In the genomic region with DNA sequence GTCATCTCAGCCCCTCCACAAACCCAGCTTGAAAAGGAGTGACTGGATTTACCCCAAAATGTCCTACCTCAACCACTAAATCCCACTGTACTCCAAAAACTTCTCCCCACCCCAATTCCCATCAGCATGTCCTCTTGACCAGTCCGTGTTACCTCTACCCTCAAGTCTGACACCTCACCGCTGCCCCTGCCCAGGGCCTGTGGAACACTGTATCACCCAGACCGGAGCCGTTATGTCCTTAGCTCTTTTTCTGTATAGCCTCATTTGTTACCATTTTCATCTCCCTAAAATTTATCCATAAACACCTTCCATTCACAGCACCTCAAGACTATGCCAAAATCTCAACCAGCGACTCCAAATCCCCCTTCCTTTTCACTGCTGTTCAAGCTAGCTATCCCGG, we compare ENCODE assay signal across 9 cellular contexts. TPM values are rescaled to one million over a fixed set of nuclear protein-coding genes. Genes with fewer than 3 reads are reported as not detected.
DNase-seq lines count a peak whose midpoint lies in the region; ATAC-seq, FAIRE-seq and TF ChIP-seq lines count a peak whose summit lies in the region.
"Had no signal": no experiment of that assay in that cellular context is flagged by ENCODE, and none has a peak within 500 bp of the region (broad histone marks: within the 10 kb centered on the region; RNA-seq: fewer than 3 reads in every experiment).

No MANE protein-coding gene starts in this region.

- no peak overlapping the region for H2AFZ ChIP-seq in K562 (ENCODE audit: low read depth, low read length)

- no peak for TF ChIP-seq EP300 in K562 (IDR thresholded peaks at IDR 0.05; ENCODE audit: low read length)

- peak overlapping the region; percentile 83 for H3K27ac ChIP-seq in cardiac muscle cell
- peak overlapping the region in 1 of 2 donors; percentile 93 for H3K27ac ChIP-seq in right atrium auricular region
- peak overlapping the region; percentile 94; the same call in 2 of the 3 replicates for H3K27ac ChIP-seq in K562 (ENCODE audit: extremely low read depth, low read depth, low read length)
- H3K27ac ChIP-seq in muscle layer of colon (ENCODE audit: low read depth, low read length), result peak overlapping the region; percentile 87
- H3K27ac ChIP-seq in upper lobe of right lung, result no peak overlapping the region

- H3K79me2 ChIP-seq in K562 (ENCODE audit: control insufficient read depth, insufficient read depth, low read length), result peaks cover 93% of the 10 kb centered on the region

- in situ Hi-C loops in K562 (cut with MboI), result no loop called here

- TF ChIP-seq RAD21 in K562 (CRISPR knock-in tag; conservative IDR thresholded peaks at IDR 0.05 in 1 of 2, IDR thresholded peaks at IDR 0.05 in 1 of 2), result no peak

- H3K9ac ChIP-seq in K562 (ENCODE audit: insufficient read depth in 1 of 2, low read depth in 2 of 2, low read length in 2 of 2), result peak overlapping the region in 1 of 2 experiments; percentile 66; a peak in 2 of 4 replicates
- H3K9ac ChIP-seq in muscle layer of colon (ENCODE audit: low read length), result no peak overlapping the region

- CTCF ChIA-PET in K562 (lab: Yijun Ruan, JAX; ENCODE audit: low intra/inter-chr PET ratio), result no interaction called here

- POLR2A ChIA-PET in K562 (lab: Yijun Ruan, JAX), result interaction anchor here (6.6 kb wide), 1 partner anchor 14 kb away, joined by 73 read pairs; the partner anchor contains the start of genes ACADVL and DLG4

- peaks cover 4% of the 10 kb centered on the region for H3K9me1 ChIP-seq in K562 (ENCODE audit: control insufficient read depth, insufficient read depth, low read length)

- peaks cover 10% of the 10 kb centered on the region for H4K20me1 ChIP-seq in K562 (replicated peaks; ENCODE audit: control insufficient read depth, insufficient read depth, low read length)

- intact Hi-C loops in K562 (cut with micrococcal nuclease) (loop anchor here (5.0 kb wide), 1 partner anchor 45 kb away; the partner anchor contains the start of gene SLC2A4), upper lobe of right lung (cut with DNase I) (no loop called here)

- H3K36me3 ChIP-seq in cardiac muscle cell, result peaks cover 6% of the 10 kb centered on the region
- H3K36me3 ChIP-seq in right atrium auricular region, result peaks cover 26% of the 10 kb centered on the region
- H3K36me3 ChIP-seq in K562 (ENCODE audit: control insufficient read depth, insufficient read depth, low read length), result peaks cover 54% of the 10 kb centered on the region; the same call in 2 of the 3 replicates
- H3K36me3 ChIP-seq in muscle layer of colon (ENCODE audit: insufficient read depth, low read length), result peaks cover 37% of the 10 kb centered on the region
- H3K36me3 ChIP-seq in upper lobe of right lung, result peaks cover 33% of the 10 kb centered on the region

- H3K27me3 ChIP-seq in cardiac muscle cell (no peaks in the 10 kb centered on the region), right atrium auricular region (no peaks in the 10 kb centered on the region), K562 (ENCODE audit: control insufficient read depth in 2 of 2, insufficient read depth in 2 of 2, low read length in 2 of 2) (no peaks in the 10 kb centered on the region), muscle layer of colon (ENCODE audit: control insufficient read depth in 1 of 2, insufficient read depth in 2 of 2, low read length in 2 of 2) (no peaks in the 10 kb centered on the region), upper lobe of right lung (no peaks in the 10 kb centered on the region)

- H3K4me3 ChIP-seq in cardiac muscle cell (no peak overlapping the region), right atrium auricular region (no peak overlapping the region), K562 (no peak overlapping the region), muscle layer of colon (ENCODE audit: low read depth in 1 of 2, low read length in 2 of 2) (no peak overlapping the region), upper lobe of right lung (peak overlapping the region; percentile 94)

- H3K9me3 ChIP-seq in cardiac muscle cell (ENCODE audit: low read depth), result no peaks in the 10 kb centered on the region
- no peaks in the 10 kb centered on the region for H3K9me3 ChIP-seq in right atrium auricular region
- no peaks in the 10 kb centered on the region for H3K9me3 ChIP-seq in K562 (replicated peaks; ENCODE audit: control insufficient read depth, insufficient read depth, low read depth, low read length)
- H3K9me3 ChIP-seq in muscle layer of colon (ENCODE audit: low read length), result no peaks in the 10 kb centered on the region
- no peaks in the 10 kb centered on the region for H3K9me3 ChIP-seq in upper lobe of right lung

- BruUV-seq in K562 (replicated peaks; lab: Mats Ljungman, UMichigan), result no TSS peak

- 84% methylated on average over 6 of the region's 6 CpGs for WGBS in K562 (ENCODE audit: insufficient coverage, low coverage, missing lambda C conversion rate)

- no peak for FAIRE-seq in K562 (lab: Jason Lieb, UNC)
- FAIRE-seq: D721Med had no signal

- ATAC-seq in K562 (no peak), upper lobe of right lung (no peak)

- no peak for DNase-seq in cardiac muscle cell (ENCODE audit: low read depth in 1 of 2, low spot score in 1 of 2)
- DNase-seq in right atrium auricular region (ENCODE audit: low spot score), result no peak
- DNase-seq in K562 (ENCODE audit: extremely low read depth in 1 of 4, low spot score in 3 of 4), result no peak
- peak; percentile 41 for DNase-seq in upper lobe of right lung
- no peak for DNase-seq in HuH-7.5 (ENCODE audit: low spot score)
- DNase-seq in HCEC 1CT, result no peak
- DNase-seq in 8988T, result no peak

- H3K4me1 ChIP-seq in cardiac muscle cell (ENCODE audit: low read depth) (peaks cover 24% of the 10 kb centered on the region), right atrium auricular region (peaks cover 0 to 63% of the 10 kb centered on the region in 2 donors), K562 (replicated peaks in 1 of 2; ENCODE audit: control insufficient read depth in 2 of 2, insufficient read depth in 2 of 2, low read length in 2 of 2) (peaks cover 31 to 42% of the 10 kb centered on the region in 2 experiments; a peak in 4 of 5 replicates), muscle layer of colon (ENCODE audit: insufficient read depth, low read length) (peaks cover 54% of the 10 kb centered on the region), upper lobe of right lung (peaks cover 45% of the 10 kb centered on the region)

- H3K4me2 ChIP-seq in K562 (ENCODE audit: insufficient read depth, low read length), result no peak overlapping the region

- no peak for TF ChIP-seq CTCF in cardiac muscle cell (IDR thresholded peaks at IDR 0.05; ENCODE audit: low read depth, low read length)
- TF ChIP-seq CTCF in right atrium auricular region (IDR thresholded peaks at IDR 0.05), result no peak
- no peak for TF ChIP-seq CTCF in K562 (IDR thresholded peaks at IDR 0.05 in 2 of 3, conservative IDR thresholded peaks at IDR 0.05 in 1 of 3; ENCODE audit: insufficient read depth in 2 of 3, low read depth in 1 of 3, low read length in 3 of 3)
- no peak for TF ChIP-seq CTCF in upper lobe of right lung (IDR thresholded peaks at IDR 0.05)

- TF ChIP-seq POLR2A in K562 (conservative IDR thresholded peaks at IDR 0.05), result no peak

RNA-seq across cellular contexts. Expression of gene PHF23, which starts 2.4 kb away (rescaled TPM):
- 53.5 and 57.7 TPM in 2 replicates for total RNA-seq in cardiac muscle cell
- polyA plus RNA-seq in cardiac muscle cell, result 53.9 and 65.0 TPM in 2 replicates
- 10 to 100 TPM in 1 of 2 donors, 1 to 10 TPM in 1; 10.0 to 22.4 TPM for total RNA-seq in right atrium auricular region
- total RNA-seq in K562 (2011; cell fraction: chromatin; rRNA removed; ENCODE audit: low replicate concordance), result 21.4 and 38.4 TPM in 2 replicates
- total RNA-seq in K562 (2011; cell fraction: nucleolus; rRNA removed), result 20.0 and 20.1 TPM in 2 replicates
- total RNA-seq in K562 (2011; cell fraction: nucleoplasm; rRNA removed), result 23.5 and 23.7 TPM in 2 replicates
- 39.0 and 49.9 TPM in 2 replicates for total RNA-seq in K562 (2014; rRNA removed)
- total RNA-seq in K562 (2014; rRNA removed; fragmentation: Illumina TruSeq; extraction: Trizol), result 27.8 and 28.1 TPM in 2 replicates
- total RNA-seq in K562 (2015; rRNA removed; fragmentation: Illumina TruSeq; extraction: Trizol), result 50.1 and 51.1 TPM in 2 replicates
- 33.7 and 38.6 TPM in 2 replicates for total RNA-seq in K562 (2021)
- 25.0 and 32.7 TPM in 2 replicates for polyA plus RNA-seq in K562 (2011; rRNA removed)
- polyA plus RNA-seq in K562 (2011; cell fraction: cytosol; rRNA removed), result 20.0 and 33.8 TPM in 2 replicates
- polyA plus RNA-seq in K562 (2011; cell fraction: nucleus; rRNA removed), result 16.8 and 28.4 TPM in 2 replicates
- 27.6 and 38.6 TPM in 2 replicates for polyA plus RNA-seq in K562 (2012)
- polyA plus RNA-seq in K562 (2014; fragmentation: Illumina TruSeq; extraction: Trizol), result 53.1 and 87.5 TPM in 2 replicates
- polyA plus RNA-seq in K562 (2014; fragmentation: Nextera tagmentation; extraction: Ambion mirVana), result 1 to 10 TPM; 7.4 TPM
- polyA plus RNA-seq in K562 (2014; rRNA removed), result 34.1 and 36.1 TPM in 2 replicates
- 20.2 and 26.4 TPM in 2 replicates for polyA minus RNA-seq in K562 (2011; rRNA and poly(A)+ RNA removed)
- polyA minus RNA-seq in K562 (2011; cell fraction: cytosol; rRNA and poly(A)+ RNA removed), result 14.2 and 19.9 TPM in 2 replicates
- 7.1 and 10.6 TPM in 2 replicates for polyA minus RNA-seq in K562 (2011; cell fraction: nucleus; rRNA and poly(A)+ RNA removed)
- total RNA-seq in upper lobe of right lung, result 36.9 TPM

RNA-seq across cellular contexts. Expression of gene DVL2, which starts 2.5 kb away (rescaled TPM):
- total RNA-seq in cardiac muscle cell, result 87.4 and 121 TPM in 2 replicates
- polyA plus RNA-seq in cardiac muscle cell, result 79.2 and 80.3 TPM in 2 replicates
- total RNA-seq in right atrium auricular region, result 10 to 100 TPM; 18.1 to 19.9 TPM
- 108 and 173 TPM in 2 replicates for total RNA-seq in K562 (2011; cell fraction: chromatin; rRNA removed; ENCODE audit: low replicate concordance)
- total RNA-seq in K562 (2011; cell fraction: nucleolus; rRNA removed), result 80.7 and 98.4 TPM in 2 replicates
- total RNA-seq in K562 (2011; cell fraction: nucleoplasm; rRNA removed), result 85.2 and 125 TPM in 2 replicates
- total RNA-seq in K562 (2014; rRNA removed), result 39.1 and 42.9 TPM in 2 replicates
- total RNA-seq in K562 (2014; rRNA removed; fragmentation: Illumina TruSeq; extraction: Trizol), result 10.7 and 12.0 TPM in 2 replicates
- 24.3 and 25.9 TPM in 2 replicates for total RNA-seq in K562 (2015; rRNA removed; fragmentation: Illumina TruSeq; extraction: Trizol)
- 44.6 and 49.5 TPM in 2 replicates for total RNA-seq in K562 (2021)
- 3.9 and 7.2 TPM in 2 replicates for polyA plus RNA-seq in K562 (2011; rRNA removed)
- 6.9 and 7.1 TPM in 2 replicates for polyA plus RNA-seq in K562 (2011; cell fraction: cytosol; rRNA removed)
- polyA plus RNA-seq in K562 (2011; cell fraction: nucleus; rRNA removed), result 34.8 and 49.0 TPM in 2 replicates
- polyA plus RNA-seq in K562 (2012), result 45.7 and 51.8 TPM in 2 replicates
- polyA plus RNA-seq in K562 (2014; fragmentation: Illumina TruSeq; extraction: Trizol), result 34.0 and 35.5 TPM in 2 replicates
- polyA plus RNA-seq in K562 (2014; fragmentation: Nextera tagmentation; extraction: Ambion mirVana), result 1 to 10 TPM; 1.3 TPM
- 25.8 and 28.5 TPM in 2 replicates for polyA plus RNA-seq in K562 (2014; rRNA removed)
- polyA minus RNA-seq in K562 (2011; rRNA and poly(A)+ RNA removed), result 11.9 and 13.2 TPM in 2 replicates
- 9.1 and 20.8 TPM in 2 replicates for polyA minus RNA-seq in K562 (2011; cell fraction: cytosol; rRNA and poly(A)+ RNA removed)
- polyA minus RNA-seq in K562 (2011; cell fraction: nucleus; rRNA and poly(A)+ RNA removed), result 30.4 and 34.9 TPM in 2 replicates
- total RNA-seq in upper lobe of right lung, result 41.0 TPM

RNA-seq across cellular contexts. Expression of gene GABARAP, which starts 5.4 kb away (rescaled TPM):
- total RNA-seq in cardiac muscle cell (517 and 760 TPM in 2 replicates), right atrium auricular region (100 to 1,000 TPM; 226 to 469 TPM), K562 (2014; rRNA removed) (47.5 and 75.8 TPM in 2 replicates), K562 (2014; rRNA removed; fragmentation: Illumina TruSeq; extraction: Trizol) (104 and 117 TPM in 2 replicates), K562 (2015; rRNA removed; fragmentation: Illumina TruSeq; extraction: Trizol) (114 TPM in 2 replicates), K562 (2021) (152 and 155 TPM in 2 replicates), upper lobe of right lung (547 TPM)
- polyA plus RNA-seq in cardiac muscle cell (772 and 773 TPM in 2 replicates), K562 (2011; rRNA removed) (152 and 170 TPM in 2 replicates), K562 (2014; fragmentation: Illumina TruSeq; extraction: Trizol) (309 and 373 TPM in 2 replicates), K562 (2014; fragmentation: Nextera tagmentation; extraction: Ambion mirVana) (100 to 1,000 TPM; 246 to 279 TPM), K562 (2014; rRNA removed) (130 and 135 TPM in 2 replicates)
- 24.6 and 29.6 TPM in 2 replicates for total RNA-seq in K562 (2011; cell fraction: chromatin; rRNA removed; ENCODE audit: low replicate concordance)
- 22.9 and 27.7 TPM in 2 replicates for total RNA-seq in K562 (2011; cell fraction: nucleolus; rRNA removed)
- total RNA-seq in K562 (2011; cell fraction: nucleoplasm; rRNA removed), result 36.2 and 50.7 TPM in 2 replicates
- 165 and 263 TPM in 2 replicates for polyA plus RNA-seq in K562 (2011; cell fraction: cytosol; rRNA removed)
- 57.4 and 88.4 TPM in 2 replicates for polyA plus RNA-seq in K562 (2011; cell fraction: nucleus; rRNA removed)
- 192 and 504 TPM in 2 replicates for polyA plus RNA-seq in K562 (2012)
- 102 and 103 TPM in 2 replicates for polyA minus RNA-seq in K562 (2011; rRNA and poly(A)+ RNA removed)
- 54.3 and 65.2 TPM in 2 replicates for polyA minus RNA-seq in K562 (2011; cell fraction: cytosol; rRNA and poly(A)+ RNA removed)
- polyA minus RNA-seq in K562 (2011; cell fraction: nucleus; rRNA and poly(A)+ RNA removed), result 10.8 and 28.3 TPM in 2 replicates

RNA-seq across cellular contexts. Expression of gene CTDNEP1, which starts 14.7 kb away (rescaled TPM):
- 76.0 and 78.3 TPM in 2 replicates for total RNA-seq in cardiac muscle cell
- 92.5 and 98.6 TPM in 2 replicates for polyA plus RNA-seq in cardiac muscle cell
- total RNA-seq in right atrium auricular region, result 10 to 100 TPM; 55.0 to 77.2 TPM
- total RNA-seq in K562 (2011; cell fraction: chromatin; rRNA removed; ENCODE audit: low replicate concordance), result 89.9 and 155 TPM in 2 replicates
- total RNA-seq in K562 (2011; cell fraction: nucleolus; rRNA removed), result 115 and 117 TPM in 2 replicates
- total RNA-seq in K562 (2011; cell fraction: nucleoplasm; rRNA removed), result 129 and 140 TPM in 2 replicates
- total RNA-seq in K562 (2014; rRNA removed), result 28.5 and 34.9 TPM in 2 replicates
- total RNA-seq in K562 (2014; rRNA removed; fragmentation: Illumina TruSeq; extraction: Trizol), result 16.6 and 17.8 TPM in 2 replicates
- total RNA-seq in K562 (2015; rRNA removed; fragmentation: Illumina TruSeq; extraction: Trizol), result 22.4 and 23.0 TPM in 2 replicates
- 98.9 and 102 TPM in 2 replicates for total RNA-seq in K562 (2021)
- polyA plus RNA-seq in K562 (2011; rRNA removed), result 61.4 and 81.4 TPM in 2 replicates
- 88.4 and 90.5 TPM in 2 replicates for polyA plus RNA-seq in K562 (2011; cell fraction: cytosol; rRNA removed)
- 93.5 and 104 TPM in 2 replicates for polyA plus RNA-seq in K562 (2011; cell fraction: nucleus; rRNA removed)
- polyA plus RNA-seq in K562 (2012), result 107 and 141 TPM in 2 replicates
- 146 and 150 TPM in 2 replicates for polyA plus RNA-seq in K562 (2014; fragmentation: Illumina TruSeq; extraction: Trizol)
- polyA plus RNA-seq in K562 (2014; fragmentation: Nextera tagmentation; extraction: Ambion mirVana), result 10 to 100 TPM; 10.7 to 13.0 TPM
- polyA plus RNA-seq in K562 (2014; rRNA removed), result 64.6 and 74.6 TPM in 2 replicates
- 48.9 and 53.2 TPM in 2 replicates for polyA minus RNA-seq in K562 (2011; rRNA and poly(A)+ RNA removed)
- 64.0 and 77.7 TPM in 2 replicates for polyA minus RNA-seq in K562 (2011; cell fraction: cytosol; rRNA and poly(A)+ RNA removed)
- polyA minus RNA-seq in K562 (2011; cell fraction: nucleus; rRNA and poly(A)+ RNA removed), result 18.8 and 38.0 TPM in 2 replicates
- total RNA-seq in upper lobe of right lung, result 141 TPM

RNA-seq across cellular contexts. Expression of gene ELP5, which starts 15.2 kb away (rescaled TPM):
- total RNA-seq in cardiac muscle cell, result 54.5 and 68.8 TPM in 2 replicates
- 62.3 and 82.9 TPM in 2 replicates for polyA plus RNA-seq in cardiac muscle cell
- total RNA-seq in right atrium auricular region, result 10 to 100 TPM; 28.1 to 70.7 TPM
- 28.4 and 69.3 TPM in 2 replicates for total RNA-seq in K562 (2011; cell fraction: chromatin; rRNA removed; ENCODE audit: low replicate concordance)
- total RNA-seq in K562 (2011; cell fraction: nucleolus; rRNA removed), result 49.4 and 51.6 TPM in 2 replicates
- 43.8 and 45.5 TPM in 2 replicates for total RNA-seq in K562 (2011; cell fraction: nucleoplasm; rRNA removed)
- total RNA-seq in K562 (2014; rRNA removed), result 52.9 and 65.1 TPM in 2 replicates
- 25.5 and 25.7 TPM in 2 replicates for total RNA-seq in K562 (2014; rRNA removed; fragmentation: Illumina TruSeq; extraction: Trizol)
- 36.6 and 38.1 TPM in 2 replicates for total RNA-seq in K562 (2015; rRNA removed; fragmentation: Illumina TruSeq; extraction: Trizol)
- total RNA-seq in K562 (2021), result 61.1 and 61.4 TPM in 2 replicates
- polyA plus RNA-seq in K562 (2011; rRNA removed), result 41.1 and 45.5 TPM in 2 replicates
- 72.7 and 84.6 TPM in 2 replicates for polyA plus RNA-seq in K562 (2011; cell fraction: cytosol; rRNA removed)
- polyA plus RNA-seq in K562 (2011; cell fraction: nucleus; rRNA removed), result 74.5 and 78.4 TPM in 2 replicates
- 54.2 and 70.9 TPM in 2 replicates for polyA plus RNA-seq in K562 (2012)
- 67.2 and 72.9 TPM in 2 replicates for polyA plus RNA-seq in K562 (2014; fragmentation: Illumina TruSeq; extraction: Trizol)
- 10 to 100 TPM; 48.8 to 77.9 TPM for polyA plus RNA-seq in K562 (2014; fragmentation: Nextera tagmentation; extraction: Ambion mirVana)
- 72.9 and 90.0 TPM in 2 replicates for polyA plus RNA-seq in K562 (2014; rRNA removed)
- 21.2 and 32.3 TPM in 2 replicates for polyA minus RNA-seq in K562 (2011; rRNA and poly(A)+ RNA removed)
- polyA minus RNA-seq in K562 (2011; cell fraction: cytosol; rRNA and poly(A)+ RNA removed), result 21.1 and 28.9 TPM in 2 replicates
- polyA minus RNA-seq in K562 (2011; cell fraction: nucleus; rRNA and poly(A)+ RNA removed), result 13.3 and 18.7 TPM in 2 replicates
- total RNA-seq in upper lobe of right lung, result 35.0 TPM
